ENCODE assay signal across 9 cellular contexts in genomic region chr16:58638148-58639036, GRCh38. TPM values are rescaled to one million over a fixed set of nuclear protein-coding genes. Genes with fewer than 3 reads are reported as not detected.
A peak's percentile ranks its signal among the peaks of the same experiment; 100 is the strongest.
DNase-seq lines count a peak whose midpoint lies in the region; ATAC-seq and TF ChIP-seq lines count a peak whose summit lies in the region.
"Had no signal": no experiment of that assay in that cellular context is flagged by ENCODE, and none has a peak within 500 bp of the region (broad histone marks: within the 10 kb centered on the region; RNA-seq: fewer than 3 reads in every experiment).

No MANE protein-coding gene starts in this region.

- 39 to 40% methylated on average over 8 of the region's 8 CpGs for WGBS in lower leg skin, 2 donors

- no peak for TF ChIP-seq POLR2A in lower leg skin (IDR thresholded peaks at IDR 0.05)

- peak overlapping the region; percentile 77 for H3K27ac Mint-ChIP-seq in chondrocyte (ENCODE audit: unreplicated experiment)

- no peak overlapping the region for H3K27ac ChIP-seq in coronary artery

- H3K9me3 Mint-ChIP-seq in chondrocyte (ENCODE audit: low read depth), result no peaks in the 10 kb centered on the region
- H3K9me3 Mint-ChIP-seq: central memory CD8-positive, alpha-beta T cell had no signal

- H3K27me3 ChIP-seq in BJ (ENCODE audit: control insufficient read depth, insufficient read depth, low read length), result no peaks in the 10 kb centered on the region

- TF ChIP-seq CTCF in BJ (IDR thresholded peaks at IDR 0.05; ENCODE audit: insufficient read depth, low read depth, low read length), result peak; percentile 66
- TF ChIP-seq CTCF in chondrocyte (IDR thresholded peaks at IDR 0.05), result peak; percentile 77
- no peak for TF ChIP-seq CTCF in lower leg skin (IDR thresholded peaks at IDR 0.05)
- TF ChIP-seq CTCF in coronary artery (IDR thresholded peaks at IDR 0.05), result no peak

- H3K4me3 Mint-ChIP-seq in chondrocyte (ENCODE audit: unreplicated experiment), result no peak overlapping the region
- H3K4me3 Mint-ChIP-seq: central memory CD8-positive, alpha-beta T cell had no signal

- CTCF ChIA-PET in BJ (lab: Yijun Ruan, JAX), result interaction anchor here (0.6 to 1.3 kb wide), 5 partner anchors 35 to 126 kb away, joined by 3 to 6 read pairs (median 3); no protein-coding TSS in a partner anchor

- no peak overlapping the region for H3K4me3 ChIP-seq in BJ (ENCODE audit: low read depth, low read length)
- no peak overlapping the region for H3K4me3 ChIP-seq in lower leg skin (ENCODE audit: low read depth, poor library complexity, severe bottlenecking)
- no peak overlapping the region for H3K4me3 ChIP-seq in coronary artery

- peak; percentile 70 for DNase-seq in BJ (ENCODE audit: low read depth)
- peak; percentile 87 for DNase-seq in LHCN-M2 (ENCODE audit: low read depth)
- no peak for DNase-seq in chondrocyte (ENCODE audit: low spot score)
- DNase-seq in lower leg skin (ENCODE audit: low spot score in 2 of 2), result peak; percentile 40 to 86
- no peak for DNase-seq in AML-193 (lab: John Stamatoyannopoulos, UW)
- no peak for DNase-seq in DMS114 treated with DMSO at 0.1 percent for 48 hours (lab: John Stamatoyannopoulos, UW; ENCODE audit: unreplicated experiment)
- DNase-seq in coronary artery (ENCODE audit: low spot score), result no peak

- intact Hi-C loops in lower leg skin (cut with DNase I; ENCODE audit: low total_unique reads), result no loop called here

- H3K36me3 Mint-ChIP-seq in chondrocyte (ENCODE audit: low read depth), result no peaks in the 10 kb centered on the region

- no peaks in the 10 kb centered on the region for H3K27me3 Mint-ChIP-seq in chondrocyte (ENCODE audit: low read depth)

- peaks cover 7% of the 10 kb centered on the region for H3K4me1 Mint-ChIP-seq in chondrocyte (ENCODE audit: low read depth)
- H3K4me1 Mint-ChIP-seq: central memory CD8-positive, alpha-beta T cell had no signal

- no peak for ATAC-seq in HG03039 (IDR thresholded peaks at IDR 0.05; ENCODE audit: unreplicated experiment)

- POLR2A ChIA-PET in BJ (lab: Charles Lee), result interaction anchor here (0.6 kb wide), 1 partner anchor 220 kb away, joined by 4 read pairs; no protein-coding TSS in a partner anchor

- H3K36me3 ChIP-seq in BJ (ENCODE audit: control insufficient read depth, insufficient read depth, low read length), result no peaks in the 10 kb centered on the region

RNA-seq across cellular contexts. Expression of gene CNOT1, which starts 8.8 kb away (rescaled TPM):
- 133 and 155 TPM in 2 replicates for polyA plus RNA-seq in BJ (2011; rRNA removed)
- polyA minus RNA-seq in BJ (2011; rRNA and poly(A)+ RNA removed), result 353 and 362 TPM in 2 replicates
- total RNA-seq in LHCN-M2 (2014; rRNA removed) (101 and 113 TPM in 2 replicates), chondrocyte (89.3 to 104 TPM (median 98.1 TPM) in 3 replicates), lower leg skin (100 to 1,000 TPM in 2 of 4 donors, 10 to 100 TPM in 2; 80.1 to 118 (median 102) TPM)
- polyA plus RNA-seq in LHCN-M2 (2012), result 54.5 TPM

RNA-seq across cellular contexts. Expression of gene SLC38A7, which starts 46.2 kb away (rescaled TPM):
- 16.6 and 24.1 TPM in 2 replicates for polyA plus RNA-seq in BJ (2011; rRNA removed)
- 27.1 and 36.2 TPM in 2 replicates for polyA minus RNA-seq in BJ (2011; rRNA and poly(A)+ RNA removed)
- 18.8 and 25.1 TPM in 2 replicates for total RNA-seq in LHCN-M2 (2014; rRNA removed)
- polyA plus RNA-seq in LHCN-M2 (2012), result 16.9 TPM
- total RNA-seq in chondrocyte, result 37.6 to 47.3 TPM (median 45.1 TPM) in 3 replicates
- total RNA-seq in lower leg skin, result 10 to 100 TPM in 2 of 4 donors, 1 to 10 TPM in 2; 3.3 to 20.7 (median 10.2) TPM

Comparison
In these comparisons a context has a peak if more than half of its experiments do, and no peak if none do; other contexts are left out.
1. DNase-seq: peak in BJ (single experiment), LHCN-M2 (single experiment) and lower leg skin (2 of 2); none in chondrocyte (single experiment), AML-193 (0 of 2), DMS114 treated with DMSO at 0.1 percent for 48 hours (single experiment) and coronary artery (single experiment).
2. CTCF ChIP-seq: peak in BJ (single experiment) and chondrocyte (single experiment); none in lower leg skin (0 of 3) and coronary artery (single experiment).